ENCODE assay signal across 8 cellular contexts in the genomic region with DNA sequence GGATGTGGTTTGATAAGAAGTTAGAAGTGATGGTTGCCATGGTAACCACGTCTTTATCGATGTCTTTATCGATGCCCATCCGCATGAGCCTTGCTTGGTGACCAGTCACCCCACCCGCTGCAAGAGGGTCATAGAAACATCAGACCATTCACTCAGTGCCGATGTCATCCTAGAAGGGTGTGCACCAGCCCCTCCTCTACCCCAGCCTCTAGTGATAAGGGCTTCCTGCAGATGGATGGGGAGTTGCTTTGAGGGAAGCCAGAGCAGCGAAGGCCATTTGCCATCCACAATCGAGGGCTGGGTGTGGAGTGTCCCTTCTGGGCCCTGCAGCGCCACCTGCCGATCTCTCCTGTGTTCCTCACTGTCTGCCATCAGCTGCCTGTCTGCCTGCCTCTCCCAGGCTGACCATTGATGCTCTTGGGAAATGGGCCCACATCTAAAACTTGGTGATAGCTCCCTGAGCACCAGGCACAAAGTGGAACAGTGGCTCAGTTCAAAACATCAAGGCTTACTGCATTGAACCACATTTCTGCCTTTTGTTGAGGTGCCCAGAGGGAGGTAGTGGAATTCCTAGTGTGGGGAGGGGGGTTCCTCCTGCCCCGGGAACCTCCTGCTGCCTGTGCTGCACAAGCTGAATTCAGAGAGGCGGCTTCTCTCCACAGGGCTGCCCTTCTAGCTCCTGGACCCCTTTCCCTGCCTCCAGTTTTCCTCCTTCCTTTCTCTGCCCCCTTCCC. TPM values are rescaled to one million over a fixed set of nuclear protein-coding genes. Genes with fewer than 3 reads are reported as not detected.
A peak's percentile ranks its signal among the peaks of the same experiment; 100 is the strongest.
DNase-seq lines count a peak whose midpoint lies in the region; ATAC-seq and TF ChIP-seq lines count a peak whose summit lies in the region.

No MANE protein-coding gene starts in this region.

- no peak overlapping the region for H3K27ac Mint-ChIP-seq in neural crest cell (ENCODE audit: unreplicated experiment)

- H3K27ac ChIP-seq in HL-60 (replicated peaks) (no peak overlapping the region), RWPE1 (no peak overlapping the region), dorsolateral prefrontal cortex (no peak overlapping the region)

- no peak for ATAC-seq in GM19463 (IDR thresholded peaks at IDR 0.05; ENCODE audit: unreplicated experiment)
- no peak for ATAC-seq in HG03439 (IDR thresholded peaks at IDR 0.05; ENCODE audit: unreplicated experiment)

- H3K4me3 ChIP-seq in HL-60 (replicated peaks; ENCODE audit: insufficient read depth, low read length) = no peak overlapping the region
- no peak overlapping the region for H3K4me3 ChIP-seq in dorsolateral prefrontal cortex

- no peaks in the 10 kb centered on the region for H3K36me3 Mint-ChIP-seq in neural crest cell (ENCODE audit: low read depth)

- no peaks in the 10 kb centered on the region for H3K4me1 Mint-ChIP-seq in neural crest cell

- H3K27me3 ChIP-seq in HL-60 (ENCODE audit: insufficient read depth, poor library complexity, severe bottlenecking) (no peaks in the 10 kb centered on the region), dorsolateral prefrontal cortex (peaks cover 0 to 19% (median 0%) of the 10 kb centered on the region in 45 donors)

- peaks cover 47% of the 10 kb centered on the region for H3K27me3 Mint-ChIP-seq in neural crest cell (ENCODE audit: low read depth)

- intact Hi-C loops in dorsolateral prefrontal cortex (cut with DNase I) = no loop called here

- POLR2A ChIA-PET in RWPE1 (lab: Yijun Ruan, JAX; ENCODE audit: low non-redundant PET) = no interaction called here

- no peak overlapping the region for H3K4me3 Mint-ChIP-seq in neural crest cell

- DNase-seq in SKM-1 treated with dmso at 0.1 percent for 144 hours (lab: John Stamatoyannopoulos, UW; ENCODE audit: unreplicated experiment) (peak; percentile 23), SKM-1 (lab: John Stamatoyannopoulos, UW; ENCODE audit: unreplicated experiment) (no peak), HL-60 (ENCODE audit: low read depth in 1 of 2, low spot score in 1 of 2) (peak; percentile 11 to 48), RWPE1 (ENCODE audit: low spot score) (peak; percentile 41), dorsolateral prefrontal cortex (peak in 7 of 10 donors; percentile 19 to 62 (median 31)), neural crest cell (ENCODE audit: low read depth, low spot score) (peak; percentile 70)

- H3K9me3 Mint-ChIP-seq in neural crest cell = no peaks in the 10 kb centered on the region

- CTCF ChIA-PET in RWPE1 (lab: Yijun Ruan, JAX) = interaction anchor here (0.6 to 0.9 kb wide), 2 partner anchors 30 to 64 kb away, joined by 3 read pairs; no protein-coding TSS in a partner anchor

- TF ChIP-seq CTCF in HL-60 (IDR thresholded peaks at IDR 0.05; ENCODE audit: insufficient read depth, low read length) (peak; percentile 74), RWPE1 (conservative IDR thresholded peaks at IDR 0.05; ENCODE audit: low read depth) (peak; percentile 26), dorsolateral prefrontal cortex (IDR thresholded peaks at IDR 0.05 in 54 of 56, conservative IDR thresholded peaks at IDR 0.05 in 2 of 56; ENCODE audit: low read depth in 1 of 56, partially characterized antibody in 56 of 56) (peak in 48 of 56 donors; percentile 12 to 54 (median 32)), neural crest cell (conservative IDR thresholded peaks at IDR 0.05) (peak; percentile 68)

RNA-seq across cellular contexts. Expression of a gene that starts 8.9 kb away (rescaled TPM):
- 10 to 100 TPM in 79 of 120 experiments, 1 to 10 TPM in 41; 1.5 to 43.4 (median 13.8) TPM for total RNA-seq in dorsolateral prefrontal cortex
- total RNA-seq in neural crest cell = not detected in 2 replicates
